Comparison of ENCODE assay signal across 16 cellular contexts in genomic region chr1:167659876-167660275, GRCh38. TPM values are rescaled to one million over a fixed set of nuclear protein-coding genes. Genes with fewer than 3 reads are reported as not detected.
DNase-seq lines count a peak whose midpoint lies in the region; ATAC-seq and TF ChIP-seq lines count a peak whose summit lies in the region.
"Had no signal": no experiment of that assay in that cellular context is flagged by ENCODE, and none has a peak within 500 bp of the region (broad histone marks: within the 10 kb centered on the region; RNA-seq: fewer than 3 reads in every experiment).

No MANE protein-coding gene starts in this region.

- no peaks in the 10 kb centered on the region for H3K9me3 ChIP-seq in gastrocnemius medialis
- H3K9me3 ChIP-seq: thoracic aorta had no signal

- no peak for TF ChIP-seq CTCF in gastrocnemius medialis (IDR thresholded peaks at IDR 0.05 in 4 of 5, conservative IDR thresholded peaks at IDR 0.05 in 1 of 5)

- peak overlapping the region; percentile 80 for H3K27ac Mint-ChIP-seq in activated T-cell treated with anti-CD3 and anti-CD28 coated beads, Interleukin-2, amount 50 U/mL, for 72 hours
- H3K27ac Mint-ChIP-seq in effector memory CD8-positive, alpha-beta T cell = peak overlapping the region; percentile 72 to 92
- H3K27ac Mint-ChIP-seq: activated CD4-positive, alpha-beta T cell treated with anti-CD3 and anti-CD28 coated beads, Interleukin-2, amount 10 ng/mL, durations not matched to agents 7 days and 5 days; T-helper 2 cell treated with Interferon-gamma antibody and Interleukin-4, amounts not matched to agents 5 μg/mL and 100 μg/mL, for 36 hours had no signal

- POLR2A ChIA-PET in HEK293T (lab: Yijun Ruan, JAX) = no interaction called here

- peaks cover 72 to 80% of the 10 kb centered on the region in 2 donors for H3K4me1 ChIP-seq in gastrocnemius medialis

- intact Hi-C loops in gastrocnemius medialis (cut with DNase I; ENCODE audit: low total_unique reads) = no loop called here

- H3K4me1 Mint-ChIP-seq in activated T-cell treated with anti-CD3 and anti-CD28 coated beads, Interleukin-2, amount 50 U/mL, for 72 hours (ENCODE audit: low read depth) = peaks cover 58% of the 10 kb centered on the region
- peaks cover 90% of the 10 kb centered on the region for H3K4me1 Mint-ChIP-seq in activated T-cell treated with anti-CD3 and anti-CD28 coated beads, Interleukin-2, amount 50 U/mL, for 4 hours (ENCODE audit: low read depth)
- peaks cover 78 to 90% of the 10 kb centered on the region in 2 donors for H3K4me1 Mint-ChIP-seq in effector memory CD8-positive, alpha-beta T cell (ENCODE audit: low read depth in 2 of 2)

- no peak for DNase-seq in activated T-cell treated with anti-CD3 and anti-CD28 coated beads, Interleukin-2, amount 50 U/mL, for 72 hours
- no peak for DNase-seq in activated T-cell treated with anti-CD3 and anti-CD28 coated beads, Interleukin-2, amount 50 U/mL, for 4 hours
- no peak for DNase-seq in HEK293T (ENCODE audit: extremely low spot score)
- no peak for DNase-seq in effector memory CD8-positive, alpha-beta T cell
- no peak for DNase-seq in gastrocnemius medialis
- DNase-seq: ACHN; activated CD4-positive, alpha-beta T cell treated with anti-CD3 and anti-CD28 coated beads, Interleukin-2, amount 10 ng/mL, durations not matched to agents 7 days and 5 days; activated effector memory CD4-positive, alpha-beta T cell treated with anti-CD3 and anti-CD28 coated beads, Interleukin-2, amount 50 U/mL, for 16 hours; NCI-H1436 treated with DMSO at 0.1 percent for 48 hours; NCI-H345; Right ventricle myocardium superior had no signal

- no peak for ATAC-seq in activated T-cell treated with anti-CD3 and anti-CD28 coated beads, Interleukin-2, amount 50 U/mL, for 72 hours (replicated peaks in 1 of 2)
- no peak for ATAC-seq in activated T-cell treated with anti-CD3 and anti-CD28 coated beads, Interleukin-2, amount 50 U/mL, for 4 hours
- ATAC-seq in effector memory CD8-positive, alpha-beta T cell (replicated peaks) = no peak
- no peak for ATAC-seq in gastrocnemius medialis
- no peak for ATAC-seq in GM19395 (IDR thresholded peaks at IDR 0.05; ENCODE audit: unreplicated experiment)
- ATAC-seq in GM21528 (IDR thresholded peaks at IDR 0.05; ENCODE audit: low FRiP score, unreplicated experiment) = no peak
- ATAC-seq in GM19452 (IDR thresholded peaks at IDR 0.05; ENCODE audit: unreplicated experiment) = no peak

- H3K4me3 Mint-ChIP-seq in activated T-cell treated with anti-CD3 and anti-CD28 coated beads, Interleukin-2, amount 50 U/mL, for 72 hours = no peak overlapping the region
- H3K4me3 Mint-ChIP-seq in activated T-cell treated with anti-CD3 and anti-CD28 coated beads, Interleukin-2, amount 50 U/mL, for 4 hours = no peak overlapping the region
- peak overlapping the region; percentile 42 to 47 for H3K4me3 Mint-ChIP-seq in effector memory CD8-positive, alpha-beta T cell
- H3K4me3 Mint-ChIP-seq: activated CD4-positive, alpha-beta T cell treated with anti-CD3 and anti-CD28 coated beads, Interleukin-2, amount 10 ng/mL, durations not matched to agents 7 days and 5 days; T-helper 2 cell treated with Interferon-gamma antibody and Interleukin-4, amounts not matched to agents 5 μg/mL and 100 μg/mL, for 36 hours had no signal

- TF ChIP-seq POLR2A in gastrocnemius medialis (IDR thresholded peaks at IDR 0.05) = no peak

- no peaks in the 10 kb centered on the region for H3K9me3 Mint-ChIP-seq in activated T-cell treated with anti-CD3 and anti-CD28 coated beads, Interleukin-2, amount 50 U/mL, for 72 hours
- no peaks in the 10 kb centered on the region for H3K9me3 Mint-ChIP-seq in activated T-cell treated with anti-CD3 and anti-CD28 coated beads, Interleukin-2, amount 50 U/mL, for 4 hours
- no peaks in the 10 kb centered on the region for H3K9me3 Mint-ChIP-seq in effector memory CD8-positive, alpha-beta T cell
- H3K9me3 Mint-ChIP-seq: activated CD4-positive, alpha-beta T cell treated with anti-CD3 and anti-CD28 coated beads, Interleukin-2, amount 10 ng/mL, durations not matched to agents 7 days and 5 days; T-helper 2 cell treated with Interferon-gamma antibody and Interleukin-4, amounts not matched to agents 5 μg/mL and 100 μg/mL, for 36 hours had no signal

- peaks cover 0 to 12% of the 10 kb centered on the region in 2 donors for H3K36me3 Mint-ChIP-seq in activated T-cell treated with anti-CD3 and anti-CD28 coated beads, Interleukin-2, amount 50 U/mL, for 72 hours (ENCODE audit: insufficient read depth in 2 of 2)
- H3K36me3 Mint-ChIP-seq in activated T-cell treated with anti-CD3 and anti-CD28 coated beads, Interleukin-2, amount 50 U/mL, for 4 hours (ENCODE audit: insufficient read depth) = peaks cover 19% of the 10 kb centered on the region
- peaks cover 56% of the 10 kb centered on the region for H3K36me3 Mint-ChIP-seq in effector memory CD8-positive, alpha-beta T cell (ENCODE audit: insufficient read depth)

- no peaks in the 10 kb centered on the region for H3K27me3 Mint-ChIP-seq in activated T-cell treated with anti-CD3 and anti-CD28 coated beads, Interleukin-2, amount 50 U/mL, for 72 hours (ENCODE audit: low read depth)
- no peaks in the 10 kb centered on the region for H3K27me3 Mint-ChIP-seq in activated T-cell treated with anti-CD3 and anti-CD28 coated beads, Interleukin-2, amount 50 U/mL, for 4 hours (ENCODE audit: low read depth)
- H3K27me3 Mint-ChIP-seq in effector memory CD8-positive, alpha-beta T cell = no peaks in the 10 kb centered on the region
- H3K27me3 Mint-ChIP-seq: activated CD4-positive, alpha-beta T cell treated with anti-CD3 and anti-CD28 coated beads, Interleukin-2, amount 10 ng/mL, durations not matched to agents 7 days and 5 days had no signal

- CTCF ChIA-PET in HEK293T (lab: Yijun Ruan, JAX) = interaction anchor here (0.7 to 2.1 kb wide), 3 partner anchors 16 to 470 kb away, joined by 3 to 8 read pairs (median 4); no protein-coding TSS in a partner anchor

- H3K27ac ChIP-seq in gastrocnemius medialis = peak overlapping the region; percentile 82 to 87 (median 86)
- H3K27ac ChIP-seq: thoracic aorta had no signal

- H3K36me3 ChIP-seq in gastrocnemius medialis = no peaks in the 10 kb centered on the region
- H3K36me3 ChIP-seq: thoracic aorta had no signal

- in situ Hi-C loops in gastrocnemius medialis (cut with MboI; ENCODE audit: low sequenced_read_pairs in 4 of 4) = no loop called here

- H3K4me3 ChIP-seq in gastrocnemius medialis = no peak overlapping the region
- H3K4me3 ChIP-seq: thoracic aorta had no signal

- H3K27me3 ChIP-seq in gastrocnemius medialis = no peaks in the 10 kb centered on the region

TF ChIP-seq in HEK293T, 16 proteins besides CTCF, POLR2A, EP300 and RAD21:
- no peak for TF ChIP-seq LEF1 (IDR thresholded peaks at IDR 0.05; ENCODE audit: borderline replicate concordance)
- no peak for TF ChIP-seq FOXM1 (IDR thresholded peaks at IDR 0.05; ENCODE audit: borderline replicate concordance)
- no peak for TF ChIP-seq SP1 (IDR thresholded peaks at IDR 0.05)
- peak; percentile 32; the same call in 1 of the 2 replicates for TF ChIP-seq L3MBTL2 (conservative IDR thresholded peaks at IDR 0.05)
- no peak for TF ChIP-seq ZNF384 (IDR thresholded peaks at IDR 0.05)
- TF ChIP-seq TARDBP (IDR thresholded peaks at IDR 0.05) = no peak
- no peak for TF ChIP-seq SUZ12 (IDR thresholded peaks at IDR 0.05)
- TF ChIP-seq PKNOX1 (IDR thresholded peaks at IDR 0.05) = no peak

RNA-seq across cellular contexts. Expression of gene RCSD1, which starts 29.8 kb away (rescaled TPM):
- 10 to 100 TPM; 62.0 to 69.5 TPM for total RNA-seq in activated T-cell treated with anti-CD3 and anti-CD28 coated beads, Interleukin-2, amount 50 U/mL, for 72 hours
- total RNA-seq in activated T-cell treated with anti-CD3 and anti-CD28 coated beads, Interleukin-2, amount 50 U/mL, for 4 hours = 10 to 100 TPM; 15.4 to 20.6 (median 17.5) TPM
- total RNA-seq in gastrocnemius medialis = 10 to 100 TPM in 1 of 4 donors, 1 to 10 TPM in 3; 6.0 to 14.8 (median 7.5) TPM

Comparison
In these comparisons a context has a peak if more than half of its experiments do, and no peak if none do; other contexts are left out.
1. H3K4me3 Mint-ChIP-seq: peak in effector memory CD8-positive, alpha-beta T cell (2 of 2); none in activated T-cell treated with anti-CD3 and anti-CD28 coated beads, Interleukin-2, amount 50 U/mL, for 72 hours (0 of 2) and activated T-cell treated with anti-CD3 and anti-CD28 coated beads, Interleukin-2, amount 50 U/mL, for 4 hours (single experiment).